8 cellular contexts compared by ENCODE assay signal in genomic region chr6:35497571-35498406, GRCh38. TPM values are rescaled to one million over a fixed set of nuclear protein-coding genes. Genes with fewer than 3 reads are reported as not detected.
DNase-seq lines count a peak whose midpoint lies in the region; ATAC-seq and TF ChIP-seq lines count a peak whose summit lies in the region.

No MANE protein-coding gene starts in this region.

- ATAC-seq in effector memory CD8-positive, alpha-beta T cell (replicated peaks): peak; percentile 39
- no peak for ATAC-seq in GM19455 (IDR thresholded peaks at IDR 0.05; ENCODE audit: unreplicated experiment)

- CTCF ChIA-PET in CD8-positive, alpha-beta memory T cell (lab: Charles Lee): interaction anchor here (2.3 to 2.9 kb wide), 2 partner anchors 26 to 30 kb away, joined by 6 to 12 read pairs; partner anchors contain the start of gene RPL10A
- CTCF ChIA-PET in activated CD4-positive, alpha-beta T cell treated with anti-CD3 and anti-CD28 coated beads, Interleukin-2, amount 10 ng/mL, durations not matched to agents 7 days and 5 days (lab: Charles Lee): interaction anchor here (0.5 to 2.2 kb wide), 11 partner anchors 8 to 826 kb away, joined by 3 to 6 read pairs (median 4); partner anchors contain the start of gene ARMC12

- peak in 1 of 2 donors; percentile 2 for TF ChIP-seq POLR2A in suprapubic skin (IDR thresholded peaks at IDR 0.05)

- WGBS in suprapubic skin: 7% methylated on average over 51 of the region's 76 CpGs

- H3K4me1 ChIP-seq in CD8-positive, alpha-beta memory T cell (ENCODE audit: insufficient read depth, low read length): peaks cover 10% of the 10 kb centered on the region
- H3K4me1 ChIP-seq in suprapubic skin: peaks cover 47% of the 10 kb centered on the region

- no peak for TF ChIP-seq CTCF in mesothelial cell of epicardium (IDR thresholded peaks at IDR 0.05; ENCODE audit: unreplicated experiment)
- TF ChIP-seq CTCF in suprapubic skin (IDR thresholded peaks at IDR 0.05): no peak

- H3K27ac ChIP-seq in CD8-positive, alpha-beta memory T cell (ENCODE audit: low read depth, low read length): peak overlapping the region; percentile 57
- H3K27ac ChIP-seq in suprapubic skin: peak overlapping the region; percentile 98

- H3K4me3 ChIP-seq in CD8-positive, alpha-beta memory T cell (ENCODE audit: low read length): peak overlapping the region; percentile 50
- H3K4me3 ChIP-seq in suprapubic skin: peak overlapping the region; percentile 70

- POLR2A ChIA-PET in CD8-positive, alpha-beta memory T cell (lab: Charles Lee): interaction anchor here (0.6 to 1.1 kb wide), 4 partner anchors 27 to 959 kb away, joined by 3 read pairs; no protein-coding TSS in a partner anchor
- POLR2A ChIA-PET in activated CD4-positive, alpha-beta T cell treated with anti-CD3 and anti-CD28 coated beads, Interleukin-2, amount 10 ng/mL, durations not matched to agents 7 days and 5 days (lab: Charles Lee): interaction anchor here (1.2 kb wide), 1 partner anchor 336 kb away, joined by 3 read pairs; no protein-coding TSS in a partner anchor

- H3K9me3 Mint-ChIP-seq in CD8-positive, alpha-beta memory T cell: no peaks in the 10 kb centered on the region
- H3K9me3 Mint-ChIP-seq in activated CD4-positive, alpha-beta T cell treated with anti-CD3 and anti-CD28 coated beads, Interleukin-2, amount 10 ng/mL, durations not matched to agents 7 days and 5 days: no peaks in the 10 kb centered on the region
- H3K9me3 Mint-ChIP-seq in effector memory CD8-positive, alpha-beta T cell: no peaks in the 10 kb centered on the region
- no peaks in the 10 kb centered on the region for H3K9me3 Mint-ChIP-seq in mesothelial cell of epicardium

- no peaks in the 10 kb centered on the region for H3K9me3 ChIP-seq in CD8-positive, alpha-beta memory T cell (ENCODE audit: low read length)
- H3K9me3 ChIP-seq in suprapubic skin: no peaks in the 10 kb centered on the region

- H3K4me1 Mint-ChIP-seq in CD8-positive, alpha-beta memory T cell: peaks cover 18 to 40% (median 24%) of the 10 kb centered on the region in 3 donors
- H3K4me1 Mint-ChIP-seq in activated CD4-positive, alpha-beta T cell treated with anti-CD3 and anti-CD28 coated beads, Interleukin-2, amount 10 ng/mL, durations not matched to agents 7 days and 5 days: peaks cover 18% of the 10 kb centered on the region
- H3K4me1 Mint-ChIP-seq in effector memory CD8-positive, alpha-beta T cell (ENCODE audit: low read depth in 2 of 2): peaks cover 14 to 17% of the 10 kb centered on the region in 2 donors
- H3K4me1 Mint-ChIP-seq in mesothelial cell of epicardium: peaks cover 62% of the 10 kb centered on the region

- H3K4me3 Mint-ChIP-seq in CD8-positive, alpha-beta memory T cell: peak overlapping the region; percentile 79 to 91 (median 83)
- peak overlapping the region; percentile 67 for H3K4me3 Mint-ChIP-seq in activated CD4-positive, alpha-beta T cell treated with anti-CD3 and anti-CD28 coated beads, Interleukin-2, amount 10 ng/mL, durations not matched to agents 7 days and 5 days
- peak overlapping the region; percentile 77 to 79 for H3K4me3 Mint-ChIP-seq in effector memory CD8-positive, alpha-beta T cell
- H3K4me3 Mint-ChIP-seq in mesothelial cell of epicardium: peak overlapping the region; percentile 77

- in situ Hi-C loops in G401 (cut with HindIII; ENCODE audit: low sequenced_read_pairs): no loop called here

- TF ChIP-seq RAD21 in Ishikawa (IDR thresholded peaks at IDR 0.05; ENCODE audit: low read depth): no peak; the same call in 1 of the 2 replicates

- peak; percentile 19 to 64 (median 24) for DNase-seq in CD8-positive, alpha-beta memory T cell
- DNase-seq in activated CD4-positive, alpha-beta T cell treated with anti-CD3 and anti-CD28 coated beads, Interleukin-2, amount 10 ng/mL, durations not matched to agents 7 days and 5 days: peak; percentile 43
- DNase-seq in effector memory CD8-positive, alpha-beta T cell: peak in 2 of 3 experiments; percentile 24 to 35
- peak in 1 of 2 experiments; percentile 82 for DNase-seq in mesothelial cell of epicardium (ENCODE audit: low spot score in 2 of 2, unreplicated experiment in 2 of 2)
- peak in 1 of 2 donors; percentile 89 for DNase-seq in suprapubic skin (ENCODE audit: low spot score in 2 of 2)
- DNase-seq in G401 (ENCODE audit: low spot score): no peak

- peaks cover 8% of the 10 kb centered on the region for H3K27me3 ChIP-seq in CD8-positive, alpha-beta memory T cell (ENCODE audit: insufficient read depth, low read length, poor library complexity, severe bottlenecking)
- no peaks in the 10 kb centered on the region for H3K27me3 ChIP-seq in suprapubic skin

- TF ChIP-seq EP300 in Ishikawa (IDR thresholded peaks at IDR 0.05; ENCODE audit: borderline replicate concordance): no peak
- no peak for TF ChIP-seq EP300 in suprapubic skin (IDR thresholded peaks at IDR 0.05)

- no peaks in the 10 kb centered on the region for H3K36me3 ChIP-seq in CD8-positive, alpha-beta memory T cell (ENCODE audit: insufficient read depth, low read length)
- H3K36me3 ChIP-seq in suprapubic skin: no peaks in the 10 kb centered on the region

- H3K27ac Mint-ChIP-seq in CD8-positive, alpha-beta memory T cell: peak overlapping the region in 2 of 8 donors; percentile 74 to 86
- H3K27ac Mint-ChIP-seq in activated CD4-positive, alpha-beta T cell treated with anti-CD3 and anti-CD28 coated beads, Interleukin-2, amount 10 ng/mL, durations not matched to agents 7 days and 5 days: peak overlapping the region; percentile 59
- H3K27ac Mint-ChIP-seq in effector memory CD8-positive, alpha-beta T cell: peak overlapping the region; percentile 62 to 72
- peak overlapping the region; percentile 98 for H3K27ac Mint-ChIP-seq in mesothelial cell of epicardium

- peaks cover 6 to 27% of the 10 kb centered on the region in 2 donors for H3K27me3 Mint-ChIP-seq in CD8-positive, alpha-beta memory T cell
- H3K27me3 Mint-ChIP-seq in activated CD4-positive, alpha-beta T cell treated with anti-CD3 and anti-CD28 coated beads, Interleukin-2, amount 10 ng/mL, durations not matched to agents 7 days and 5 days: peaks cover 41% of the 10 kb centered on the region
- H3K27me3 Mint-ChIP-seq in effector memory CD8-positive, alpha-beta T cell: peaks cover 30 to 47% of the 10 kb centered on the region in 2 donors
- no peaks in the 10 kb centered on the region for H3K27me3 Mint-ChIP-seq in mesothelial cell of epicardium (ENCODE audit: low read depth)

- H3K36me3 Mint-ChIP-seq in CD8-positive, alpha-beta memory T cell: peaks cover 0 to 1% (median 0%) of the 10 kb centered on the region in 3 donors
- no peaks in the 10 kb centered on the region for H3K36me3 Mint-ChIP-seq in activated CD4-positive, alpha-beta T cell treated with anti-CD3 and anti-CD28 coated beads, Interleukin-2, amount 10 ng/mL, durations not matched to agents 7 days and 5 days (ENCODE audit: low read depth)
- no peaks in the 10 kb centered on the region for H3K36me3 Mint-ChIP-seq in effector memory CD8-positive, alpha-beta T cell (ENCODE audit: insufficient read depth)
- no peaks in the 10 kb centered on the region for H3K36me3 Mint-ChIP-seq in mesothelial cell of epicardium

TF ChIP-seq in Ishikawa, 13 proteins besides CTCF, POLR2A, EP300 and RAD21 (continues in another document):
- TF ChIP-seq ZBTB7A (IDR thresholded peaks at IDR 0.05; ENCODE audit: low read depth): peak; percentile 98
- peak; percentile 52; the same call in 1 of the 2 replicates for TF ChIP-seq TCF12 (IDR thresholded peaks at IDR 0.05; ENCODE audit: low read depth)
- TF ChIP-seq TEAD4 (IDR thresholded peaks at IDR 0.05): 0 out of 2 replicates have a peak, but pooled peaks have one; percentile 10
- peak; percentile 18; the same call in 1 of the 2 replicates for TF ChIP-seq NFIC (IDR thresholded peaks at IDR 0.05)
- TF ChIP-seq TAF1 (IDR thresholded peaks at IDR 0.05; ENCODE audit: low read depth): 0 out of 2 replicates have a peak, but pooled peaks have one; percentile 44
- no peak for TF ChIP-seq YY1 (IDR thresholded peaks at IDR 0.05; ENCODE audit: low read depth)
- no peak for TF ChIP-seq CEBPB (IDR thresholded peaks at IDR 0.05)

RNA-seq across cellular contexts. Expression of gene TEAD3, which starts 0.9 kb away (rescaled TPM):
- under 1 TPM; 0.53 to 0.90 TPM for total RNA-seq in CD8-positive, alpha-beta memory T cell
- 0.25 TPM for polyA plus RNA-seq in CD8-positive, alpha-beta memory T cell
- under 1 TPM; 0.07 to 0.12 TPM for total RNA-seq in activated CD4-positive, alpha-beta T cell treated with anti-CD3 and anti-CD28 coated beads, Interleukin-2, amount 10 ng/mL, durations not matched to agents 7 days and 5 days
- total RNA-seq in mesothelial cell of epicardium (88.2 to 91.8 TPM (median 91.4 TPM) in 3 replicates), suprapubic skin (10 to 100 TPM; 39.0 to 55.4 (median 51.5) TPM)
- 15.6 and 19.4 TPM in 2 replicates for total RNA-seq in G401 (2014; rRNA removed; shearing (Covaris generic))

RNA-seq across cellular contexts. Expression of gene TULP1, which starts 14.9 kb away (rescaled TPM):
- not detected for total RNA-seq in CD8-positive, alpha-beta memory T cell
- polyA plus RNA-seq in CD8-positive, alpha-beta memory T cell: not detected
- total RNA-seq in activated CD4-positive, alpha-beta T cell treated with anti-CD3 and anti-CD28 coated beads, Interleukin-2, amount 10 ng/mL, durations not matched to agents 7 days and 5 days: not detected
- total RNA-seq in mesothelial cell of epicardium (17.5 to 17.7 TPM (median 17.6 TPM) in 3 replicates), suprapubic skin (under 1 TPM in 2 of 4 donors, not detected in 2; 0.72 to 0.83 TPM)
- total RNA-seq in G401 (2014; rRNA removed; shearing (Covaris generic)): not detected in 2 replicates

RNA-seq across cellular contexts. Expression of gene RPL10A, which starts 29.6 kb away (rescaled TPM):
- 1,000 to 10,000 TPM; 1,737 to 1,739 TPM for total RNA-seq in CD8-positive, alpha-beta memory T cell
- polyA plus RNA-seq in CD8-positive, alpha-beta memory T cell: 970 TPM
- 1,000 to 10,000 TPM; 1,411 to 1,499 TPM for total RNA-seq in activated CD4-positive, alpha-beta T cell treated with anti-CD3 and anti-CD28 coated beads, Interleukin-2, amount 10 ng/mL, durations not matched to agents 7 days and 5 days
- total RNA-seq in mesothelial cell of epicardium (1,840 to 1,922 TPM (median 1,906 TPM) in 3 replicates), suprapubic skin (1,000 to 10,000 TPM; 1,092 to 2,148 (median 1,858) TPM)
- 3,184 and 4,000 TPM in 2 replicates for total RNA-seq in G401 (2014; rRNA removed; shearing (Covaris generic))

RNA-seq across cellular contexts. Expression of gene FANCE, which starts 45.7 kb away (rescaled TPM):
- 10 to 100 TPM; 23.6 to 27.5 TPM for total RNA-seq in CD8-positive, alpha-beta memory T cell
- 6.5 TPM for polyA plus RNA-seq in CD8-positive, alpha-beta memory T cell
- total RNA-seq in activated CD4-positive, alpha-beta T cell treated with anti-CD3 and anti-CD28 coated beads, Interleukin-2, amount 10 ng/mL, durations not matched to agents 7 days and 5 days: 10 to 100 TPM; 11.7 to 13.0 TPM
- 7.0 to 8.5 TPM (median 8.0 TPM) in 3 replicates for total RNA-seq in mesothelial cell of epicardium
- total RNA-seq in suprapubic skin: 10 to 100 TPM; 20.6 to 25.6 (median 21.6) TPM
- 21.0 and 22.2 TPM in 2 replicates for total RNA-seq in G401 (2014; rRNA removed; shearing (Covaris generic))

Comparison
In these comparisons a context has a peak if more than half of its experiments do, and no peak if none do; other contexts are left out.
1. RNA of gene TULP1, which starts 14.9 kb away (total RNA-seq): 17.5 to 17.7 TPM in mesothelial cell of epicardium; 0.72 to 0.83 TPM in suprapubic skin, not detected in CD8-positive, alpha-beta memory T cell, not detected in activated CD4-positive, alpha-beta T cell treated with anti-CD3 and anti-CD28 coated beads, Interleukin-2, amount 10 ng/mL, durations not matched to agents 7 days and 5 days and not detected in G401; every median in the first group is over 10 times any median in the second.
2. Peak in every context shown above with its lines, with median percentiles within 50 percentile points of each other: H3K4me3 Mint-ChIP-seq.